ENCODE assay signal across 22 cellular contexts in genomic region chr2:240404174-240404852, GRCh38.
"Had no signal": no experiment of that assay in that cellular context is flagged by ENCODE, and none has a peak within 500 bp of the region (broad histone marks: within the 10 kb centered on the region; RNA-seq: fewer than 3 reads in every experiment).

No MANE protein-coding gene starts in this region.

- H3K4me3 ChIP-seq: lower lobe of right lung, prostate gland, SJCRH30, spleen, tibial artery, uterus had no signal

- H3K36me3 Mint-ChIP-seq: activated CD8-positive, alpha-beta memory T cell treated with anti-CD3 and anti-CD28 coated beads, Interleukin-2, amount 10 ng/mL, durations not matched to agents 7 days and 5 days; naive B cell; T-cell had no signal

- H3K4me1 ChIP-seq: lower lobe of right lung, prostate gland, SJCRH30, spleen, tibial artery, uterus had no signal

- H3K36me3 ChIP-seq: lower lobe of right lung, prostate gland, SJCRH30, spleen, tibial artery, uterus had no signal

- H3K27me3 ChIP-seq: tibial artery, uterus had no signal

- ATAC-seq: activated CD8-positive, alpha-beta memory T cell treated with anti-CD3 and anti-CD28 coated beads, Interleukin-2, amount 10 ng/mL, durations not matched to agents 7 days and 5 days; esophagus mucosa; left colon; lower lobe of right lung; T-cell had no signal

- H3K27ac ChIP-seq: lower lobe of right lung, prostate gland, SJCRH30, spleen, tibial artery, uterus had no signal

- DNase-seq: activated CD4-positive, alpha-beta T cell treated with anti-CD3 and anti-CD28 coated beads for 4 hours; activated CD8-positive, alpha-beta memory T cell treated with anti-CD3 and anti-CD28 coated beads, Interleukin-2, amount 10 ng/mL, durations not matched to agents 7 days and 5 days; activated CD8-positive, alpha-beta T cell treated with anti-CD3 and anti-CD28 coated beads for 36 hours; activated naive CD4-positive, alpha-beta T cell treated with Interleukin-2 at 50 U/mL for 16 hours; amygdala; effector memory CD4-positive, alpha-beta T cell; foreskin melanocyte; hypothalamus; left colon; lower lobe of right lung; mesendoderm; naive B cell; SJCRH30; stimulated activated CD4-positive, alpha-beta T cell treated with anti-CD3 and anti-CD28 coated beads, Interleukin-4, amount 100 ng/mL, for 1 hour; substantia nigra had no signal

- H3K9me3 Mint-ChIP-seq: activated CD8-positive, alpha-beta T cell treated with anti-CD3 and anti-CD28 coated beads for 36 hours; dendritic cell treated with granulocyte-macrophage colony-stimulating factor and Interleukin-4, amounts not matched to agents 40 ng/mL and 50 ng/mL, for 4 days; T-cell had no signal

- H3K4me3 Mint-ChIP-seq: activated CD8-positive, alpha-beta memory T cell treated with anti-CD3 and anti-CD28 coated beads, Interleukin-2, amount 10 ng/mL, durations not matched to agents 7 days and 5 days; activated CD8-positive, alpha-beta T cell treated with anti-CD3 and anti-CD28 coated beads for 36 hours; dendritic cell treated with granulocyte-macrophage colony-stimulating factor and Interleukin-4, amounts not matched to agents 40 ng/mL and 50 ng/mL, for 4 days; naive B cell had no signal

- H3K9me3 ChIP-seq: lower lobe of right lung, prostate gland, SJCRH30, spleen, tibial artery, uterus had no signal

- H3K4me1 Mint-ChIP-seq: naive B cell had no signal

- H3K27ac Mint-ChIP-seq: activated CD8-positive, alpha-beta memory T cell treated with anti-CD3 and anti-CD28 coated beads, Interleukin-2, amount 10 ng/mL, durations not matched to agents 7 days and 5 days; activated CD8-positive, alpha-beta T cell treated with anti-CD3 and anti-CD28 coated beads for 36 hours; dendritic cell treated with granulocyte-macrophage colony-stimulating factor and Interleukin-4, amounts not matched to agents 40 ng/mL and 50 ng/mL, for 4 days; naive B cell had no signal
